Comparison of ENCODE assay signal across 8 cellular contexts in the genomic region with DNA sequence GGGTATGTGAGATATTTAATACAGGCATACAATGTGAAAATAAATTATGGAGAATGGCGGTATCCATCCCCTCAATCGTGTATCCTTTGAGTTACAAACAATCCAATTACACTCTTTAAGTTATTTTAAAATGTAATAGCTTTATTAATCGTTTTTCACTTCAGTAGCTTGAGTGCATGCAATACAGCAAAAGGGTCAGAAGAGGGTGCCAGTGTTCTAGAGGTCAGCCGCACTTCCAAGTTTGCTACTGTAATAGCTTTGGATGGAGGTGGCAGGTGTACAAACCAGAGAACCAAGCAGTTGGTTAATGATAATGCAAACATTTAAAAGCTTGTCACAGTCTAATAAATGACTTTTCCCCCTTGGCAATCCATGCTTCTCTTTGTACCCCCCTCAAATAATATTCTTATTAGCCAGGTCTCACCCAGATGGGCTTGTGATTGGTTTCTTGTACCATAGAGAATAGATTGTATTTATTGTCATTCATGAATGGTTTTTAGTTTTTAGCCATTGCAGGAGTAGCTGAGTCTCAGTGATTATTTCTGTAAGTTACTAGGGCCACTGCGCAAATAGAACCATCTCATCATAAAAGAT.
DNase-seq lines count a peak whose midpoint lies in the region; ATAC-seq, FAIRE-seq and TF ChIP-seq lines count a peak whose summit lies in the region.

No MANE protein-coding gene starts in this region.

- ATAC-seq in left lobe of liver (peak; percentile 98), GM21526 (IDR thresholded peaks at IDR 0.05; ENCODE audit: low FRiP score, unreplicated experiment) (no peak)

- DNase-seq in H4 (ENCODE audit: low spot score) (peak; percentile 73), NCI-H446 treated with DMSO at 0.1 percent for 48 hours (lab: John Stamatoyannopoulos, UW) (peak; percentile 33), choroid plexus epithelial cell (ENCODE audit: low read depth) (peak; percentile 89), left lobe of liver (ENCODE audit: low spot score) (peak; percentile 58)
- DNase-seq in activated CD4-positive, alpha-beta T cell treated with anti-CD3 and anti-CD28 coated beads for 1 hour: peak; percentile 55
- peak; percentile 47 to 61 for DNase-seq in stimulated activated CD4-positive, alpha-beta T cell treated with anti-CD3 and anti-CD28 coated beads, Interleukin-4, amount 100 ng/mL, for 48 hours (ENCODE audit: low read depth in 2 of 2)

- peak; percentile 93 for TF ChIP-seq CTCF in choroid plexus epithelial cell (conservative IDR thresholded peaks at IDR 0.05; ENCODE audit: low read depth, low read length)

- FAIRE-seq in A204.1 (lab: Jason Lieb, UNC): peak; percentile 94

- no peak overlapping the region for H3K4me3 ChIP-seq in choroid plexus epithelial cell (ENCODE audit: low read depth, low read length)

Comparison
In these comparisons a context has a peak if more than half of its experiments do, and no peak if none do; other contexts are left out.
1. DNase-seq: peak in every context shown above with its lines; median percentile 89 in choroid plexus epithelial cell; 73 in H4; 58 in left lobe of liver; 55 in activated CD4-positive, alpha-beta T cell treated with anti-CD3 and anti-CD28 coated beads for 1 hour; 54 in stimulated activated CD4-positive, alpha-beta T cell treated with anti-CD3 and anti-CD28 coated beads, Interleukin-4, amount 100 ng/mL, for 48 hours; 33 in NCI-H446 treated with DMSO at 0.1 percent for 48 hours.